Comparison of ENCODE assay signal across 5 cellular contexts in the genomic region with DNA sequence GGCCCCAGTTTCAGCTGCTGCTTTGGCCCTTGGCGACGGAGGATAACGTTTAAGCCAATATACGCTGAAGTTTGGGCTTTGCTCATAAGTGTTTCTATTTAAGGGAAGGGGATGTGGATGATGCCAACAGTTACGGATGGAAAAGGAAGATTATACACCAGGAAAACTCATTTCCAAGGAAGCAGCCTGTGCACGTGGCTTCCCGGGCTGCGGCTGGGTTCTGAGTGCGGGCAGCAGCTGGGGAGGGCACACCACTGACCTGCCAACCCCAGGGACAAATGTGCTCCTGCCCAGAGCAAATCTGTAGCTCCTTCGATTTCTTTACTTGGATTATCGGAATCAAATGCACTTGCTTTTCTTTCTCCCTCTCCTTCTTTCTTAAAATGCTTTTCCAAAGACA.
"Had no signal": no experiment of that assay in that cellular context is flagged by ENCODE, and none has a peak within 500 bp of the region (broad histone marks: within the 10 kb centered on the region; RNA-seq: fewer than 3 reads in every experiment).

No MANE protein-coding gene starts in this region.

- H3K4me3 Mint-ChIP-seq: GM23338, H9 had no signal

- H3K4me3 ChIP-seq: GM23338, K562 had no signal

- DNase-seq: H9, HCEC 1CT, IMR-90 had no signal

- ATAC-seq: GM23338, K562 had no signal

- H3K9me3 Mint-ChIP-seq: GM23338, H9 had no signal

- H3K27ac Mint-ChIP-seq: GM23338, H9 had no signal
